17 cellular contexts compared by ENCODE assay signal in the genomic region with DNA sequence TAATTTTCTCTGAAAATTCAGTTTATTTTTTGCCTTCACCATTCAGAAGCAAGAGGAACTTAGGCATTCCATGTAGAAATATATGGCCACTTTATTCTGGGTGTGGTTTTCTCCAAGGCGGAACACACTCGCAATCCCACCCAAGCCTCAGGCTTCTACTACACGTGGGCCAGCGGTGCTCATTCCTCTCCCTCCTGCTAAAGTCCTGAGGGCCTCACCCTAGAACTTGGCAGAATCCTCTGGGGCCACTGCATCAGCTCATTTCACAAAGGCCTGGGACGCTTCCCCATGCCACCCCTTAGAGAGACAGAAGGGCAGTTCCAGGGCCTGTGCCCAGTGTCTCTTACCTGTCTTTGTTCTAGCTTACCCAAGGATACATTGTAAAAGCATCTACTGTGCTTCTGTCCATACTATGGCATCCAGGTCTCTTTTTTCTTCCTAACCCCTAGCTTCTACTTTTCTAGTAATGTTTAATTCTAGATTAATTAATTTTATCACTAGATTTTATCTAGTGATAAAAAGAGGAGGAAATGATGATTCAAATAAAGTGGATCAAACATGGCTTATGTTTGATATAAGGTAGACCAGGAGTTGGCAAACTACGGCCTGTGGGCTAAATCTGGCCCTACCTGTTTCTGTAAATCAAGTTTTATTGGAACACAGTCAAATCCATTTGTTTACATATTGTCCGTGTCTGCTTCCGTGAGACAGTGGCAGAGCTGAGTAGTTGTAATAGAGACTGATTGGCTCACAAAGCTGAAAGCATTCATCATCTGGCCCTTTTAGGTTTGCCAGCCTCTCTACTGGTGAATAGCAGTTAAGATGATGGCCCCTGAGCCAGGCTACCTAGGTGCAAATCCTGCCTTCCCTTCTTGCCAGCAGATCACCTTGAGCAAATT. TPM values are rescaled to one million over a fixed set of nuclear protein-coding genes. Genes with fewer than 3 reads are reported as not detected.
A peak's percentile ranks its signal among the peaks of the same experiment; 100 is the strongest.
DNase-seq lines count a peak whose midpoint lies in the region; ATAC-seq and TF ChIP-seq lines count a peak whose summit lies in the region.
"Had no signal": no experiment of that assay in that cellular context is flagged by ENCODE, and none has a peak within 500 bp of the region (broad histone marks: within the 10 kb centered on the region; RNA-seq: fewer than 3 reads in every experiment).

No MANE protein-coding gene starts in this region.

- no peaks in the 10 kb centered on the region for H3K27me3 Mint-ChIP-seq in MCF 10A (ENCODE audit: insufficient read depth, unreplicated experiment)
- no peaks in the 10 kb centered on the region for H3K27me3 Mint-ChIP-seq in activated CD4-positive, alpha-beta T cell treated with anti-CD3 and anti-CD28 coated beads, Interleukin-2, amount 10 ng/mL, durations not matched to agents 7 days and 5 days
- H3K27me3 Mint-ChIP-seq: activated B cell treated with CpG ODN at 0.5 μM for 24 hours had no signal

- no TSS peak for BruUV-seq in MCF 10A (replicated peaks; lab: Mats Ljungman, UMichigan)

- H3K27ac Mint-ChIP-seq in MCF 10A (ENCODE audit: low read depth, unreplicated experiment): no peak overlapping the region
- no peak overlapping the region for H3K27ac Mint-ChIP-seq in activated naive CD4-positive, alpha-beta T cell treated with anti-CD3 and anti-CD28 coated beads, Interleukin-2, amount 50 U/mL, for 72 hours
- no peak overlapping the region for H3K27ac Mint-ChIP-seq in activated CD4-positive, alpha-beta T cell treated with anti-CD3 and anti-CD28 coated beads, Interleukin-2, amount 10 ng/mL, durations not matched to agents 7 days and 5 days
- H3K27ac Mint-ChIP-seq: activated B cell treated with CpG ODN at 0.5 μM for 24 hours; stimulated activated effector memory CD8-positive, alpha-beta T cell treated with anti-CD3 and anti-CD28 coated beads, Interleukin-12 subunit alpha, Interleukin-12 subunit beta, amount 100 ng/mL, for 72 hours had no signal

- no peaks in the 10 kb centered on the region for H3K9me3 Mint-ChIP-seq in MCF 10A (ENCODE audit: unreplicated experiment)
- no peaks in the 10 kb centered on the region for H3K9me3 Mint-ChIP-seq in activated naive CD4-positive, alpha-beta T cell treated with anti-CD3 and anti-CD28 coated beads, Interleukin-2, amount 50 U/mL, for 72 hours
- no peaks in the 10 kb centered on the region for H3K9me3 Mint-ChIP-seq in activated CD4-positive, alpha-beta T cell treated with anti-CD3 and anti-CD28 coated beads, Interleukin-2, amount 10 ng/mL, durations not matched to agents 7 days and 5 days
- H3K9me3 Mint-ChIP-seq: activated B cell treated with CpG ODN at 0.5 μM for 24 hours; stimulated activated effector memory CD8-positive, alpha-beta T cell treated with anti-CD3 and anti-CD28 coated beads, Interleukin-12 subunit alpha, Interleukin-12 subunit beta, amount 100 ng/mL, for 72 hours had no signal

- peaks cover 34% of the 10 kb centered on the region for H3K36me3 Mint-ChIP-seq in MCF 10A (ENCODE audit: insufficient read depth, unreplicated experiment)
- H3K36me3 Mint-ChIP-seq in activated naive CD4-positive, alpha-beta T cell treated with anti-CD3 and anti-CD28 coated beads, Interleukin-2, amount 50 U/mL, for 72 hours: no peaks in the 10 kb centered on the region
- peaks cover 20% of the 10 kb centered on the region for H3K36me3 Mint-ChIP-seq in activated CD4-positive, alpha-beta T cell treated with anti-CD3 and anti-CD28 coated beads, Interleukin-2, amount 10 ng/mL, durations not matched to agents 7 days and 5 days (ENCODE audit: low read depth)

- H3K4me3 Mint-ChIP-seq in MCF 10A (ENCODE audit: unreplicated experiment): no peak overlapping the region
- H3K4me3 Mint-ChIP-seq in activated CD4-positive, alpha-beta T cell treated with anti-CD3 and anti-CD28 coated beads, Interleukin-2, amount 10 ng/mL, durations not matched to agents 7 days and 5 days: no peak overlapping the region
- H3K4me3 Mint-ChIP-seq: activated B cell treated with CpG ODN at 0.5 μM for 24 hours; stimulated activated effector memory CD8-positive, alpha-beta T cell treated with anti-CD3 and anti-CD28 coated beads, Interleukin-12 subunit alpha, Interleukin-12 subunit beta, amount 100 ng/mL, for 72 hours had no signal

- CTCF ChIA-PET in MCF 10A (lab: Yijun Ruan, JAX): no interaction called here
- CTCF ChIA-PET in activated CD4-positive, alpha-beta T cell treated with anti-CD3 and anti-CD28 coated beads, Interleukin-2, amount 10 ng/mL, durations not matched to agents 7 days and 5 days (lab: Charles Lee): no interaction called here

- in situ Hi-C loops in T47D (cut with HindIII; ENCODE audit: low pct_unique_long_range_greater_than_20kb, low sequenced_read_pairs): no loop called here

- H3K27ac ChIP-seq in epithelial cell of prostate: peak overlapping the region; percentile 41

- intact Hi-C loops in MCF 10A (cut with micrococcal nuclease): no loop called here

- POLR2A ChIA-PET in MCF 10A (lab: Yijun Ruan, JAX): no interaction called here
- POLR2A ChIA-PET in activated CD4-positive, alpha-beta T cell treated with anti-CD3 and anti-CD28 coated beads, Interleukin-2, amount 10 ng/mL, durations not matched to agents 7 days and 5 days (lab: Charles Lee): no interaction called here

- TF ChIP-seq POLR2A in erythroblast (IDR thresholded peaks at IDR 0.05; ENCODE audit: low read length): no peak

- TF ChIP-seq CTCF in MCF 10A (IDR thresholded peaks at IDR 0.05; ENCODE audit: unreplicated experiment): no peak

- DNase-seq in T47D (ENCODE audit: low read depth in 1 of 2, low spot score in 1 of 2): peak; percentile 28 to 81
- no peak for DNase-seq in MCF 10A (ENCODE audit: unreplicated experiment)
- DNase-seq in NCI-H510A treated with DMSO at 0.1 percent for 48 hours (lab: John Stamatoyannopoulos, UW): peak; percentile 76
- DNase-seq in epithelial cell of prostate (ENCODE audit: low read depth, low spot score): peak; percentile 73
- no peak for DNase-seq in activated naive CD4-positive, alpha-beta T cell treated with anti-CD3 and anti-CD28 coated beads, Interleukin-2, amount 50 U/mL, for 72 hours (ENCODE audit: low spot score in 2 of 2)
- DNase-seq in activated naive CD4-positive, alpha-beta T cell treated with anti-CD3 and anti-CD28 coated beads, Interleukin-2, amount 50 U/mL, for 16 hours: no peak
- no peak for DNase-seq in activated CD4-positive, alpha-beta T cell treated with anti-CD3 and anti-CD28 coated beads, Interleukin-2, amount 10 ng/mL, durations not matched to agents 7 days and 5 days
- DNase-seq in erythroblast (lab: John Stamatoyannopoulos, UW): no peak
- DNase-seq: activated B cell treated with CpG ODN at 0.5 μM for 24 hours; effector memory CD4-positive, alpha-beta T cell; foreskin melanocyte; midbrain; NCI-H1930; occipital lobe; stimulated activated CD4-positive, alpha-beta T cell treated with anti-CD3 and anti-CD28 coated beads, Interleukin-4, amount 100 ng/mL, for 4 hours; SW 1271 had no signal

- no peak for ATAC-seq in activated naive CD4-positive, alpha-beta T cell treated with anti-CD3 and anti-CD28 coated beads, Interleukin-2, amount 50 U/mL, for 72 hours
- ATAC-seq: stimulated activated effector memory CD8-positive, alpha-beta T cell treated with anti-CD3 and anti-CD28 coated beads, Interleukin-12 subunit alpha, Interleukin-12 subunit beta, amount 100 ng/mL, for 72 hours had no signal

- no peaks in the 10 kb centered on the region for H3K4me1 Mint-ChIP-seq in MCF 10A (ENCODE audit: insufficient read depth, unreplicated experiment)
- H3K4me1 Mint-ChIP-seq in activated CD4-positive, alpha-beta T cell treated with anti-CD3 and anti-CD28 coated beads, Interleukin-2, amount 10 ng/mL, durations not matched to agents 7 days and 5 days: peaks cover 14% of the 10 kb centered on the region
- H3K4me1 Mint-ChIP-seq: activated B cell treated with CpG ODN at 0.5 μM for 24 hours had no signal

RNA-seq across cellular contexts. Expression of gene LARS2, which starts 29.8 kb away (rescaled TPM):
- total RNA-seq in MCF 10A (2022): 15.6 and 21.2 TPM in 2 replicates
- 10 to 100 TPM; 23.4 to 27.4 TPM for total RNA-seq in activated naive CD4-positive, alpha-beta T cell treated with anti-CD3 and anti-CD28 coated beads, Interleukin-2, amount 50 U/mL, for 72 hours
- total RNA-seq in activated CD4-positive, alpha-beta T cell treated with anti-CD3 and anti-CD28 coated beads, Interleukin-2, amount 10 ng/mL, durations not matched to agents 7 days and 5 days: 10 to 100 TPM; 25.3 to 25.4 TPM

Comparison
In these comparisons a context has a peak if more than half of its experiments do, and no peak if none do; other contexts are left out.
1. DNase-seq: peak in T47D (2 of 2), NCI-H510A treated with DMSO at 0.1 percent for 48 hours (single experiment) and epithelial cell of prostate (single experiment); none in MCF 10A (single experiment), activated naive CD4-positive, alpha-beta T cell treated with anti-CD3 and anti-CD28 coated beads, Interleukin-2, amount 50 U/mL, for 72 hours (0 of 2), activated naive CD4-positive, alpha-beta T cell treated with anti-CD3 and anti-CD28 coated beads, Interleukin-2, amount 50 U/mL, for 16 hours (single experiment), activated CD4-positive, alpha-beta T cell treated with anti-CD3 and anti-CD28 coated beads, Interleukin-2, amount 10 ng/mL, durations not matched to agents 7 days and 5 days (single experiment) and erythroblast (0 of 2).